ENCODE assay signal across 1 cellular context in the genomic region with DNA sequence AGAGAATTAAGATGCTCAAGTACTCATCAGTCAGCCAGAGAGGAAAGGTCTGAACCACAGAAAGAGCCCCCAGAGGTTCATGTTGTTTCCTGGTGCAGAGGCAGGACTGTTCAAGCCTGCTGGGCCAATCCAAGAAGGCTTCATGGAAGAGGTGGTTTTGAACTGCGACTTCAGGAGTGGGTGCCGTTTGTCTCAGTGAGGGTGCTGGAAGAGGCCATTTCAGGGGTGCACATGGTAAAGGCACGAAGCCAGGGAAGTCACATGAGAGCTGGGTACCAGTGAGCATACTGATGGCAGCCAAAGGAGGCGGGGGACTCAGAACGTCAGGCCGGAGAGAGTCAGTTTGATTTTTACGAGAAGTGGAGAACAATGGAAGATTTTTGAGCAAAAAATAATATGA.
A peak's percentile ranks its signal among the peaks of the same experiment; 100 is the strongest.
TF ChIP-seq lines count a peak whose summit lies in the region.

No MANE protein-coding gene starts in this region.

TF ChIP-seq in K562, 482 proteins besides CTCF, POLR2A, EP300 and RAD21:
- TF ChIP-seq L3MBTL2 (IDR thresholded peaks at IDR 0.05), result peak; percentile 47; the same call in 1 of the 2 replicates
- peak; percentile 91 for TF ChIP-seq ZFP36 (IDR thresholded peaks at IDR 0.05; ENCODE audit: low read depth, low read length, partially characterized antibody)
- TF ChIP-seq POLR2B (IDR thresholded peaks at IDR 0.05; ENCODE audit: low read depth, partially characterized antibody), result no peak
TF ChIP-seq in K562: peak in this region for 2.
